1 cellular context compared by ENCODE assay signal in the genomic region with DNA sequence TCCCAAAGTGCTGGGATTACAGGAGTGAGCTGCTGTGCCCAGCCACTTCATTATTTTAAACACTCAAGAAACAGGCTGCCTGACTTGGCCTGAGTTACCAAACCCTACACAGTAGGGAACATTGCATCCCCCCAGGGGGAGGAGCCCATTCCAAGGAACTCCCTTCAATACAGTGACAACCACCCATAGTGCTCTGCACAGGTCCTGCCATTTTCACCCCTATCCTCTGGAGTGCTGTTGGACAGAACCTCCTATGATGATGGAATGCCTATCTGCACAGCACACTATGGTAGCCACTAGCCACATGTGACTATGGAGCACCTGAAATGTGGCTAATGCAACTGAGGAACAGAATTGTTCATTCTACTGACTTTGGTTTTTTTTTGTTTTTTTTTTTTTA.
TF ChIP-seq lines count a peak whose summit lies in the region.

No MANE protein-coding gene starts in this region.

TF ChIP-seq in GM23338, 12 proteins besides CTCF, POLR2A, EP300 and RAD21 (continued from another document):
- TF ChIP-seq, protein P1, sequence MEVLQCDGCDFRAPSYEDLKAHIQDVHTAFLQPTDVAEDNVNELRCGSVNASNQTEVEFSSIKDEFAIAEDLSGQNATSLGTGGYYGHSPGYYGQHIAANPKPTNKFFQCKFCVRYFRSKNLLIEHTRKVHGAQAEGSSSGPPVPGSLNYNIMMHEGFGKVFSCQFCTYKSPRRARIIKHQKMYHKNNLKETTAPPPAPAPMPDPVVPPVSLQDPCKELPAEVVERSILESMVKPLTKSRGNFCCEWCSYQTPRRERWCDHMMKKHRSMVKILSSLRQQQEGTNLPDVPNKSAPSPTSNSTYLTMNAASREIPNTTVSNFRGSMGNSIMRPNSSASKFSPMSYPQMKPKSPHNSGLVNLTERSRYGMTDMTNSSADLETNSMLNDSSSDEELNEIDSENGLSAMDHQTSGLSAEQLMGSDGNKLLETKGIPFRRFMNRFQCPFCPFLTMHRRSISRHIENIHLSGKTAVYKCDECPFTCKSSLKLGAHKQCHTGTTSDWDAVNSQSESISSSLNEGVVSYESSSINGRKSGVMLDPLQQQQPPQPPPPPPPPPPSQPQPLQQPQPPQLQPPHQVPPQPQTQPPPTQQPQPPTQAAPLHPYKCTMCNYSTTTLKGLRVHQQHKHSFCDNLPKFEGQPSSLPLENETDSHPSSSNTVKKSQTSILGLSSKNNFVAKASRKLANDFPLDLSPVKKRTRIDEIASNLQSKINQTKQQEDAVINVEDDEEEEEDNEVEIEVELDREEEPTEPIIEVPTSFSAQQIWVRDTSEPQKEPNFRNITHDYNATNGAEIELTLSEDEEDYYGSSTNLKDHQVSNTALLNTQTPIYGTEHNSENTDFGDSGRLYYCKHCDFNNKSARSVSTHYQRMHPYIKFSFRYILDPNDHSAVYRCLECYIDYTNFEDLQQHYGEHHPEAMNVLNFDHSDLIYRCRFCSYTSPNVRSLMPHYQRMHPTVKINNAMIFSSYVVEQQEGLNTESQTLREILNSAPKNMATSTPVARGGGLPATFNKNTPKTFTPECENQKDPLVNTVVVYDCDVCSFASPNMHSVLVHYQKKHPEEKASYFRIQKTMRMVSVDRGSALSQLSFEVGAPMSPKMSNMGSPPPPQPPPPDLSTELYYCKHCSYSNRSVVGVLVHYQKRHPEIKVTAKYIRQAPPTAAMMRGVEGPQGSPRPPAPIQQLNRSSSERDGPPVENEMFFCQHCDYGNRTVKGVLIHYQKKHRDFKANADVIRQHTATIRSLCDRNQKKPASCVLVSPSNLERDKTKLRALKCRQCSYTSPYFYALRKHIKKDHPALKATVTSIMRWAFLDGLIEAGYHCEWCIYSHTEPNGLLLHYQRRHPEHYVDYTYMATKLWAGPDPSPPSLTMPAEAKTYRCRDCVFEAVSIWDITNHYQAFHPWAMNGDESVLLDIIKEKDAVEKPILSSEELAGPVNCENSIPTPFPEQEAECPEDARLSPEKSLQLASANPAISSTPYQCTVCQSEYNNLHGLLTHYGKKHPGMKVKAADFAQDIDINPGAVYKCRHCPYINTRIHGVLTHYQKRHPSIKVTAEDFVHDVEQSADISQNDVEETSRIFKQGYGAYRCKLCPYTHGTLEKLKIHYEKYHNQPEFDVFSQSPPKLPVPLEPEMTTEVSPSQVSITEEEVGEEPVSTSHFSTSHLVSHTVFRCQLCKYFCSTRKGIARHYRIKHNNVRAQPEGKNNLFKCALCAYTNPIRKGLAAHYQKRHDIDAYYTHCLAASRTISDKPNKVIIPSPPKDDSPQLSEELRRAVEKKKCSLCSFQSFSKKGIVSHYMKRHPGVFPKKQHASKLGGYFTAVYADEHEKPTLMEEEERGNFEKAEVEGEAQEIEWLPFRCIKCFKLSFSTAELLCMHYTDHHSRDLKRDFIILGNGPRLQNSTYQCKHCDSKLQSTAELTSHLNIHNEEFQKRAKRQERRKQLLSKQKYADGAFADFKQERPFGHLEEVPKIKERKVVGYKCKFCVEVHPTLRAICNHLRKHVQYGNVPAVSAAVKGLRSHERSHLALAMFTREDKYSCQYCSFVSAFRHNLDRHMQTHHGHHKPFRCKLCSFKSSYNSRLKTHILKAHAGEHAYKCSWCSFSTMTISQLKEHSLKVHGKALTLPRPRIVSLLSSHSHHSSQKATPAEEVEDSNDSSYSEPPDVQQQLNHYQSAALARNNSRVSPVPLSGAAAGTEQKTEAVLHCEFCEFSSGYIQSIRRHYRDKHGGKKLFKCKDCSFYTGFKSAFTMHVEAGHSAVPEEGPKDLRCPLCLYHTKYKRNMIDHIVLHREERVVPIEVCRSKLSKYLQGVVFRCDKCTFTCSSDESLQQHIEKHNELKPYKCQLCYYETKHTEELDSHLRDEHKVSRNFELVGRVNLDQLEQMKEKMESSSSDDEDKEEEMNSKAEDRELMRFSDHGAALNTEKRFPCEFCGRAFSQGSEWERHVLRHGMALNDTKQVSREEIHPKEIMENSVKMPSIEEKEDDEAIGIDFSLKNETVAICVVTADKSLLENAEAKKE (CRISPR knock-in tag; IDR thresholded peaks at IDR 0.05) = no peak
- TF ChIP-seq, protein P2, sequence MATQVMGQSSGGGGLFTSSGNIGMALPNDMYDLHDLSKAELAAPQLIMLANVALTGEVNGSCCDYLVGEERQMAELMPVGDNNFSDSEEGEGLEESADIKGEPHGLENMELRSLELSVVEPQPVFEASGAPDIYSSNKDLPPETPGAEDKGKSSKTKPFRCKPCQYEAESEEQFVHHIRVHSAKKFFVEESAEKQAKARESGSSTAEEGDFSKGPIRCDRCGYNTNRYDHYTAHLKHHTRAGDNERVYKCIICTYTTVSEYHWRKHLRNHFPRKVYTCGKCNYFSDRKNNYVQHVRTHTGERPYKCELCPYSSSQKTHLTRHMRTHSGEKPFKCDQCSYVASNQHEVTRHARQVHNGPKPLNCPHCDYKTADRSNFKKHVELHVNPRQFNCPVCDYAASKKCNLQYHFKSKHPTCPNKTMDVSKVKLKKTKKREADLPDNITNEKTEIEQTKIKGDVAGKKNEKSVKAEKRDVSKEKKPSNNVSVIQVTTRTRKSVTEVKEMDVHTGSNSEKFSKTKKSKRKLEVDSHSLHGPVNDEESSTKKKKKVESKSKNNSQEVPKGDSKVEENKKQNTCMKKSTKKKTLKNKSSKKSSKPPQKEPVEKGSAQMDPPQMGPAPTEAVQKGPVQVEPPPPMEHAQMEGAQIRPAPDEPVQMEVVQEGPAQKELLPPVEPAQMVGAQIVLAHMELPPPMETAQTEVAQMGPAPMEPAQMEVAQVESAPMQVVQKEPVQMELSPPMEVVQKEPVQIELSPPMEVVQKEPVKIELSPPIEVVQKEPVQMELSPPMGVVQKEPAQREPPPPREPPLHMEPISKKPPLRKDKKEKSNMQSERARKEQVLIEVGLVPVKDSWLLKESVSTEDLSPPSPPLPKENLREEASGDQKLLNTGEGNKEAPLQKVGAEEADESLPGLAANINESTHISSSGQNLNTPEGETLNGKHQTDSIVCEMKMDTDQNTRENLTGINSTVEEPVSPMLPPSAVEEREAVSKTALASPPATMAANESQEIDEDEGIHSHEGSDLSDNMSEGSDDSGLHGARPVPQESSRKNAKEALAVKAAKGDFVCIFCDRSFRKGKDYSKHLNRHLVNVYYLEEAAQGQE (IDR thresholded peaks at IDR 0.05; ENCODE audit: unreplicated experiment) = no peak
